In the genomic region with DNA sequence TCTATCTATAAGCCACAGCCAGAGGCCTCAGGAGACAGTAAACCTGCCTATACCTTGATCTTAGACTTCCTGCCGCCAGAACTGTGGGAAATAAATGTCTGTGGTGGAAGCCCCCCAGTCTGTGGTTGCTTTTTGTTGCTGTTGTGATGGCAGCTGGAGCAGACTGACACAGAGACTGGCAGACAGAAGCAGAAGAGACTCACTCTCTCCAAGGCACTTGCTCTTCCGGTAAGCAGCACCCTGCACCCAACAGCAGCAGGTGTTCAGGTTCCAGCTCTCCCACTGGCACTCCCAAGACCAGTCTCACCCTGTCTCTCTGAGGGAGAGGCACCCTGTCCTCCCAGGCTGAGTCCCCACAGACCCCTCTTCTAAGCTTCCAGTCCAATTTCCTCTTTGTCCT, we compare ENCODE assay signal across 16 cellular contexts.
DNase-seq lines count a peak whose midpoint lies in the region; ATAC-seq and TF ChIP-seq lines count a peak whose summit lies in the region.
"Had no signal": no experiment of that assay in that cellular context is flagged by ENCODE, and none has a peak within 500 bp of the region (broad histone marks: within the 10 kb centered on the region; RNA-seq: fewer than 3 reads in every experiment).

No MANE protein-coding gene starts in this region.

- peak overlapping the region; percentile 77 for H3K27ac Mint-ChIP-seq in stimulated activated naive CD8-positive, alpha-beta T cell treated with anti-CD3 and anti-CD28 coated beads, Interleukin-15, Interleukin-2, amounts not matched to agents 100 ng/mL and 50 ng/mL, for 24 hours
- H3K27ac Mint-ChIP-seq in neural crest cell (ENCODE audit: unreplicated experiment), result peak overlapping the region; percentile 90

- no peaks in the 10 kb centered on the region for H3K9me3 ChIP-seq in OCI-LY1 (ENCODE audit: low read length)
- H3K9me3 ChIP-seq: SJSA1 had no signal

- peak overlapping the region; percentile 51 for H3K27ac ChIP-seq in OCI-LY1 (ENCODE audit: low read depth, low read length, poor library complexity, severe bottlenecking)
- H3K27ac ChIP-seq: PC-9, SJSA1 had no signal

- H3K9me2 ChIP-seq in OCI-LY1 (ENCODE audit: low read depth, low read length), result no peaks in the 10 kb centered on the region

- H3K27me3 Mint-ChIP-seq in stimulated activated naive CD8-positive, alpha-beta T cell treated with anti-CD3 and anti-CD28 coated beads, Interleukin-15, Interleukin-2, amounts not matched to agents 100 ng/mL and 50 ng/mL, for 24 hours, result no peaks in the 10 kb centered on the region
- no peaks in the 10 kb centered on the region for H3K27me3 Mint-ChIP-seq in neural crest cell (ENCODE audit: low read depth)

- H3K4me3 Mint-ChIP-seq in stimulated activated naive CD8-positive, alpha-beta T cell treated with anti-CD3 and anti-CD28 coated beads, Interleukin-15, Interleukin-2, amounts not matched to agents 100 ng/mL and 50 ng/mL, for 24 hours, result no peak overlapping the region
- no peak overlapping the region for H3K4me3 Mint-ChIP-seq in neural crest cell

- H3K9ac ChIP-seq in OCI-LY1 (ENCODE audit: low read length), result peak overlapping the region; percentile 22; the same call in 1 of the 2 replicates

- no peaks in the 10 kb centered on the region for H3K9me3 Mint-ChIP-seq in stimulated activated naive CD8-positive, alpha-beta T cell treated with anti-CD3 and anti-CD28 coated beads, Interleukin-15, Interleukin-2, amounts not matched to agents 100 ng/mL and 50 ng/mL, for 24 hours
- H3K9me3 Mint-ChIP-seq in neural crest cell, result peaks cover 5% of the 10 kb centered on the region

- TF ChIP-seq CTCF in OCI-LY1 (IDR thresholded peaks at IDR 0.05; ENCODE audit: low read length) (no peak), neural crest cell (conservative IDR thresholded peaks at IDR 0.05) (no peak)

- H4K20me1 ChIP-seq in OCI-LY1 (ENCODE audit: insufficient read depth, low read length), result no peaks in the 10 kb centered on the region

- no peak overlapping the region for H3K4me3 ChIP-seq in OCI-LY1 (ENCODE audit: low read depth, low read length, poor library complexity, severe bottlenecking)
- H3K4me3 ChIP-seq: PC-9, SJSA1 had no signal

- peaks cover 4% of the 10 kb centered on the region for H3K36me3 Mint-ChIP-seq in stimulated activated naive CD8-positive, alpha-beta T cell treated with anti-CD3 and anti-CD28 coated beads, Interleukin-15, Interleukin-2, amounts not matched to agents 100 ng/mL and 50 ng/mL, for 24 hours (ENCODE audit: low read depth)
- no peaks in the 10 kb centered on the region for H3K36me3 Mint-ChIP-seq in neural crest cell (ENCODE audit: low read depth)

- no peak overlapping the region; the same call in 1 of the 2 replicates for H3K4me2 ChIP-seq in OCI-LY1 (ENCODE audit: low read length)
- H3K4me2 ChIP-seq: PC-9 had no signal

- H3K79me2 ChIP-seq in OCI-LY1 (ENCODE audit: insufficient read depth, low read length), result no peaks in the 10 kb centered on the region

- no peaks in the 10 kb centered on the region for H3K27me3 ChIP-seq in OCI-LY1 (ENCODE audit: insufficient read depth, low read length)
- H3K27me3 ChIP-seq: SJSA1 had no signal

- no peak for DNase-seq in stimulated activated naive CD8-positive, alpha-beta T cell treated with anti-CD3 and anti-CD28 coated beads, Interleukin-15, Interleukin-2, amounts not matched to agents 100 U/mL and 50 U/mL, for 24 hours
- no peak for DNase-seq in neural crest cell (ENCODE audit: low read depth, low spot score)
- DNase-seq in stimulated activated CD4-positive, alpha-beta T cell treated with anti-CD3 and anti-CD28 coated beads, Interleukin-15, amount 100 ng/mL, for 24 hours, result no peak
- DNase-seq: C1 segment of cervical spinal cord, COR-L47, IMR-90, NCI-H1105 treated with DMSO at 0.1 percent for 48 hours, NCI-H1694 treated with DMSO at 0.1 percent for 48 hours, NCI-H69, PC-9 had no signal

- peaks cover 60% of the 10 kb centered on the region for H3K4me1 Mint-ChIP-seq in stimulated activated naive CD8-positive, alpha-beta T cell treated with anti-CD3 and anti-CD28 coated beads, Interleukin-15, Interleukin-2, amounts not matched to agents 100 ng/mL and 50 ng/mL, for 24 hours (ENCODE audit: low read depth)
- peaks cover 25% of the 10 kb centered on the region for H3K4me1 Mint-ChIP-seq in neural crest cell

- ATAC-seq in stimulated activated naive CD8-positive, alpha-beta T cell treated with anti-CD3 and anti-CD28 coated beads, Interleukin-15, Interleukin-2, amounts not matched to agents 100 U/mL and 50 U/mL, for 24 hours, result no peak
- ATAC-seq in GM18502 (IDR thresholded peaks at IDR 0.05; ENCODE audit: poor library complexity, unreplicated experiment) (no peak), GM19035 (IDR thresholded peaks at IDR 0.05; ENCODE audit: unreplicated experiment) (no peak)
- ATAC-seq: HCT116 had no signal

- H3F3A ChIP-seq in OCI-LY1 (ENCODE audit: insufficient read depth, low read length), result no peaks in the 10 kb centered on the region

- H2AFZ ChIP-seq in OCI-LY1 (ENCODE audit: low read length), result peak overlapping the region; percentile 64; the same call in 1 of the 2 replicates
- H2AFZ ChIP-seq: PC-9 had no signal

- peaks cover 21% of the 10 kb centered on the region for H3K4me1 ChIP-seq in OCI-LY1 (ENCODE audit: insufficient read depth, low read length, severe bottlenecking)
- H3K4me1 ChIP-seq: SJSA1 had no signal

- no peaks in the 10 kb centered on the region; the same call in 1 of the 2 replicates for H3K36me3 ChIP-seq in OCI-LY1 (ENCODE audit: insufficient read depth, low read length)
- H3K36me3 ChIP-seq: SJSA1 had no signal
